In genomic region chr10:4058514-4059029, GRCh38 we compare ENCODE assay signal across 1 cellular context.
TF ChIP-seq lines count a peak whose summit lies in the region.

No MANE protein-coding gene starts in this region.

TF ChIP-seq in IMR-90, 13 proteins besides CTCF, POLR2A, EP300 and RAD21:
- no peak for TF ChIP-seq NFE2L2 (IDR thresholded peaks at IDR 0.05; ENCODE audit: low read depth, low read length)
- no peak for TF ChIP-seq MAFK (IDR thresholded peaks at IDR 0.05; ENCODE audit: low read depth, low read length)
- TF ChIP-seq ELK1 (IDR thresholded peaks at IDR 0.05; ENCODE audit: borderline replicate concordance, low read depth, low read length), result no peak
- TF ChIP-seq MAZ (IDR thresholded peaks at IDR 0.05; ENCODE audit: borderline replicate concordance, low read depth, low read length), result no peak
- no peak for TF ChIP-seq MXI1 (IDR thresholded peaks at IDR 0.05; ENCODE audit: borderline replicate concordance, low read depth, low read length)
- no peak for TF ChIP-seq BHLHE40 (IDR thresholded peaks at IDR 0.05; ENCODE audit: low read depth, low read length)
- no peak for TF ChIP-seq USF2 (IDR thresholded peaks at IDR 0.05; ENCODE audit: low read depth, low read length)
- TF ChIP-seq CHD1 (IDR thresholded peaks at IDR 0.05; ENCODE audit: low read depth, low read length), result no peak
- TF ChIP-seq FOS (IDR thresholded peaks at IDR 0.05; ENCODE audit: low read depth, low read length), result no peak
- TF ChIP-seq RCOR1 (IDR thresholded peaks at IDR 0.05; ENCODE audit: insufficient replicate concordance, low read length), result no peak
- no peak for TF ChIP-seq RFX5 (IDR thresholded peaks at IDR 0.05; ENCODE audit: low read depth, low read length)
- no peak for TF ChIP-seq CEBPB (IDR thresholded peaks at IDR 0.05; ENCODE audit: low read depth, low read length)
- no peak for TF ChIP-seq SMC3 (IDR thresholded peaks at IDR 0.05; ENCODE audit: low read depth, low read length)
